14 cellular contexts compared by ENCODE assay signal in genomic region chr1:3410435-3410915, GRCh38. TPM values are rescaled to one million over a fixed set of nuclear protein-coding genes. Genes with fewer than 3 reads are reported as not detected.
DNase-seq lines count a peak whose midpoint lies in the region; ATAC-seq, FAIRE-seq and TF ChIP-seq lines count a peak whose summit lies in the region.
"Had no signal": no experiment of that assay in that cellular context is flagged by ENCODE, and none has a peak within 500 bp of the region (broad histone marks: within the 10 kb centered on the region; RNA-seq: fewer than 3 reads in every experiment).

No MANE protein-coding gene starts in this region.

- WGBS in A549 (ENCODE audit: missing lambda C conversion rate): 4% methylated on average over 7 of the region's 13 CpGs

- TF ChIP-seq RAD21 in A549 (conservative IDR thresholded peaks at IDR 0.05 in 1 of 2, IDR thresholded peaks at IDR 0.05 in 1 of 2): no peak

- TF ChIP-seq POLR2A in A549 (IDR thresholded peaks at IDR 0.05; ENCODE audit: low read length): no peak

- no peak for DNase-seq in A549 (ENCODE audit: low read depth in 1 of 2, low spot score in 1 of 2)
- DNase-seq in SJCRH30: peak; percentile 50 to 73
- no peak for DNase-seq in osteocyte (ENCODE audit: extremely low spot score, unreplicated experiment)
- no peak for DNase-seq in activated naive CD4-positive, alpha-beta T cell treated with anti-CD3 and anti-CD28 coated beads, Interleukin-2, amount 10 ng/mL, durations not matched to agents 7 days and 5 days
- DNase-seq in UCSD-AML1 (lab: John Stamatoyannopoulos, UW; ENCODE audit: unreplicated experiment): no peak
- DNase-seq: CD4-positive, alpha-beta memory T cell; KBM-7; NCI-H1048; NCI-H2107 had no signal

- TF ChIP-seq CTCF in A549 (IDR thresholded peaks at IDR 0.05): no peak; the same call in 2 of the 3 replicates
- TF ChIP-seq CTCF in HEK293 (tag by site-specific recombination; IDR thresholded peaks at IDR 0.05): no peak
- TF ChIP-seq CTCF in osteocyte (IDR thresholded peaks at IDR 0.05): peak; percentile 5

- no peak for FAIRE-seq in A549 (lab: Jason Lieb, UNC)

- no peaks in the 10 kb centered on the region for H3K27me3 ChIP-seq in SJCRH30

- H3K4me3 Mint-ChIP-seq in osteocyte (ENCODE audit: unreplicated experiment): no peak overlapping the region
- no peak overlapping the region for H3K4me3 Mint-ChIP-seq in activated naive CD4-positive, alpha-beta T cell treated with anti-CD3 and anti-CD28 coated beads, Interleukin-2, amount 10 ng/mL, durations not matched to agents 7 days and 5 days
- H3K4me3 Mint-ChIP-seq: CD4-positive, alpha-beta memory T cell had no signal

- H3K4me2 ChIP-seq in A549: no peak overlapping the region

- H3K27ac Mint-ChIP-seq in osteocyte (ENCODE audit: unreplicated experiment): no peak overlapping the region
- no peak overlapping the region for H3K27ac Mint-ChIP-seq in activated naive CD4-positive, alpha-beta T cell treated with anti-CD3 and anti-CD28 coated beads, Interleukin-2, amount 10 ng/mL, durations not matched to agents 7 days and 5 days
- H3K27ac Mint-ChIP-seq: CD4-positive, alpha-beta memory T cell had no signal

- POLR2A ChIA-PET in A549 (lab: Yijun Ruan, JAX): no interaction called here
- POLR2A ChIA-PET in HEK293 (lab: Yijun Ruan, JAX): no interaction called here

- no peaks in the 10 kb centered on the region for H3K36me3 Mint-ChIP-seq in osteocyte (ENCODE audit: unreplicated experiment)
- H3K36me3 Mint-ChIP-seq in activated naive CD4-positive, alpha-beta T cell treated with anti-CD3 and anti-CD28 coated beads, Interleukin-2, amount 10 ng/mL, durations not matched to agents 7 days and 5 days: no peaks in the 10 kb centered on the region
- H3K36me3 Mint-ChIP-seq: CD4-positive, alpha-beta memory T cell had no signal

- H3K36me3 ChIP-seq in HEK293 (ENCODE audit: control insufficient read depth in 2 of 2, insufficient read depth in 1 of 2, low read length in 2 of 2) (peaks cover 0 to 28% of the 10 kb centered on the region in 2 experiments; a peak in 1 of 3 replicates), SJCRH30 (no peaks in the 10 kb centered on the region)
- H3K36me3 ChIP-seq: BE2C had no signal

- TF ChIP-seq EP300 in A549 (IDR thresholded peaks at IDR 0.05): no peak

- H3K9me3 ChIP-seq in A549 (no peaks in the 10 kb centered on the region), HEK293 (ENCODE audit: control insufficient read depth, insufficient read depth, low read depth, low read length) (no peaks in the 10 kb centered on the region), SJCRH30 (replicated peaks) (no peaks in the 10 kb centered on the region)
- H3K9me3 ChIP-seq: BE2C had no signal

- ATAC-seq in A549 (peak; percentile 7 to 39; a peak in 3 of 6 replicates), GM19455 (IDR thresholded peaks at IDR 0.05; ENCODE audit: unreplicated experiment) (no peak)

- no peaks in the 10 kb centered on the region for H3K27me3 Mint-ChIP-seq in osteocyte (ENCODE audit: unreplicated experiment)
- H3K27me3 Mint-ChIP-seq in activated naive CD4-positive, alpha-beta T cell treated with anti-CD3 and anti-CD28 coated beads, Interleukin-2, amount 10 ng/mL, durations not matched to agents 7 days and 5 days: no peaks in the 10 kb centered on the region
- H3K27me3 Mint-ChIP-seq: CD4-positive, alpha-beta memory T cell had no signal

- CTCF ChIA-PET in A549 (lab: Yijun Ruan, JAX) (interaction anchor here (0.7 to 1.7 kb wide), 6 partner anchors 9 to 519 kb away, joined by 3 to 8 read pairs (median 4); no protein-coding TSS in a partner anchor), HEK293 (lab: Yijun Ruan, JAX) (interaction anchor here (0.6 to 1.0 kb wide), 4 partner anchors 36 to 1220 kb away, joined by 3 to 4 read pairs (median 3); no protein-coding TSS in a partner anchor)
- CTCF ChIA-PET in activated naive CD4-positive, alpha-beta T cell treated with anti-CD3 and anti-CD28 coated beads, Interleukin-2, amount 10 ng/mL, durations not matched to agents 7 days and 5 days (lab: Charles Lee): no interaction called here

- no peaks in the 10 kb centered on the region for H3K4me1 ChIP-seq in A549
- H3K4me1 ChIP-seq in HEK293 (ENCODE audit: control insufficient read depth, insufficient read depth, low read length): peaks cover 3% of the 10 kb centered on the region; the same call in 1 of the 2 replicates
- H3K4me1 ChIP-seq in SJCRH30: no peaks in the 10 kb centered on the region
- H3K4me1 ChIP-seq: BE2C had no signal

- H3K27ac ChIP-seq in A549 (no peak overlapping the region), HEK293 (ENCODE audit: extremely low read depth, low read depth, low read length) (no peak overlapping the region), SJCRH30 (no peak overlapping the region)
- H3K27ac ChIP-seq: GM23248, SK-N-MC had no signal

- H3K9me3 Mint-ChIP-seq in osteocyte (ENCODE audit: unreplicated experiment): no peaks in the 10 kb centered on the region
- peaks cover 4% of the 10 kb centered on the region for H3K9me3 Mint-ChIP-seq in activated naive CD4-positive, alpha-beta T cell treated with anti-CD3 and anti-CD28 coated beads, Interleukin-2, amount 10 ng/mL, durations not matched to agents 7 days and 5 days
- H3K9me3 Mint-ChIP-seq: CD4-positive, alpha-beta memory T cell had no signal

- H3K4me3 ChIP-seq in A549 (no peak overlapping the region), HEK293 (ENCODE audit: low read depth, low read length) (no peak overlapping the region), SJCRH30 (no peak overlapping the region)
- H3K4me3 ChIP-seq: GM23248, SK-N-MC had no signal

- no peaks in the 10 kb centered on the region for H3K4me1 Mint-ChIP-seq in osteocyte (ENCODE audit: unreplicated experiment)
- no peaks in the 10 kb centered on the region for H3K4me1 Mint-ChIP-seq in activated naive CD4-positive, alpha-beta T cell treated with anti-CD3 and anti-CD28 coated beads, Interleukin-2, amount 10 ng/mL, durations not matched to agents 7 days and 5 days
- H3K4me1 Mint-ChIP-seq: CD4-positive, alpha-beta memory T cell had no signal

TF ChIP-seq in A549, 52 proteins besides CTCF, POLR2A, EP300 and RAD21 (continues in another document):
- TF ChIP-seq REST (IDR thresholded peaks at IDR 0.05) (no peak), ZNF302 (CRISPR knock-in tag; IDR thresholded peaks at IDR 0.05) (no peak)

TF ChIP-seq in HEK293, 187 proteins besides CTCF, POLR2A, EP300 and RAD21:
- TF ChIP-seq ZFP37 (tag by site-specific recombination; IDR thresholded peaks at IDR 0.05) (no peak), ZNF624 (tag by site-specific recombination; IDR thresholded peaks at IDR 0.05) (no peak), ZNF280C (tag by site-specific recombination; IDR thresholded peaks at IDR 0.05) (no peak), EGR2 (tag by site-specific recombination; IDR thresholded peaks at IDR 0.05; ENCODE audit: low read depth) (no peak), INSM2 (tag by site-specific recombination; IDR thresholded peaks at IDR 0.05) (no peak), ZNF10 (tag by site-specific recombination; IDR thresholded peaks at IDR 0.05) (no peak), ZNF341 (tag by site-specific recombination; IDR thresholded peaks at IDR 0.05; ENCODE audit: low read depth) (0 out of 2 replicates have a peak, but pooled peaks have one; percentile 28), ZNF529 (tag by site-specific recombination; IDR thresholded peaks at IDR 0.05; ENCODE audit: insufficient replicate concordance) (no peak), KLF1 (tag by site-specific recombination; IDR thresholded peaks at IDR 0.05) (peak; percentile 56; the same call in 1 of the 2 replicates), ZBTB8A (tag by site-specific recombination; IDR thresholded peaks at IDR 0.05) (no peak)

RNA-seq across cellular contexts. Expression of gene ARHGEF16, which starts 44.0 kb away (rescaled TPM):
- polyA plus RNA-seq in A549 (2011; rRNA removed) (1.4 and 1.7 TPM in 2 replicates), A549 (2017; fragmentation: RNase III; extraction: RNeasy Plus Mini Kit Qiagen cat#74134 plus additional on column Dnase treatment) (2.7 to 3.2 TPM (median 3.0 TPM) in 3 replicates)
- 4.0 and 4.1 TPM in 2 replicates for polyA plus RNA-seq in A549 (2012; cell fraction: cytosol; rRNA removed)
- 9.6 and 11.9 TPM in 2 replicates for polyA plus RNA-seq in A549 (2012; cell fraction: nucleus; rRNA removed)
- polyA minus RNA-seq in A549 (2011; rRNA and poly(A)+ RNA removed): 2.9 and 6.0 TPM in 2 replicates
- total RNA-seq in SJCRH30 (2014; rRNA removed; shearing (Covaris generic)): 0.18 and 0.57 TPM in 2 replicates
- 3.2 and 4.3 TPM in 2 replicates for total RNA-seq in osteocyte
- total RNA-seq: GM23248 had no signal
- polyA plus RNA-seq: GM23248 had no signal

Comparison
In these comparisons a context has a peak if more than half of its experiments do, and no peak if none do; other contexts are left out.
1. DNase-seq: peak in SJCRH30 (2 of 2); none in A549 (0 of 2), osteocyte (single experiment), activated naive CD4-positive, alpha-beta T cell treated with anti-CD3 and anti-CD28 coated beads, Interleukin-2, amount 10 ng/mL, durations not matched to agents 7 days and 5 days (single experiment) and UCSD-AML1 (single experiment).